8 cellular contexts compared by ENCODE assay signal in genomic region chr4:1712216-1713002, GRCh38. TPM values are rescaled to one million over a fixed set of nuclear protein-coding genes. Genes with fewer than 3 reads are reported as not detected.
DNase-seq lines count a peak whose midpoint lies in the region; ATAC-seq and TF ChIP-seq lines count a peak whose summit lies in the region.

Gene SLBP (minus strand): TSS chr4:1712319. CDS start chr4:1712188, 131 bp downstream.

- H3K27me3 ChIP-seq in KMS-11 (ENCODE audit: insufficient read depth, low read depth) = no peaks in the 10 kb centered on the region
- no peaks in the 10 kb centered on the region for H3K27me3 ChIP-seq in Panc1 (ENCODE audit: control insufficient read depth, insufficient read depth, low read length)
- no peaks in the 10 kb centered on the region for H3K27me3 ChIP-seq in esophagus (ENCODE audit: control insufficient read depth in 1 of 2, insufficient read depth in 2 of 2, low read length in 2 of 2)
- H3K27me3 ChIP-seq in muscle layer of duodenum (ENCODE audit: low read depth, low read length) = no peaks in the 10 kb centered on the region

- POLR2A ChIA-PET in Panc1 (lab: Charles Lee) = no interaction called here

- peak within 1 kb of the TSS; percentile 41; the same call in 1 of the 2 replicates for H2AFZ ChIP-seq in KMS-11 (ENCODE audit: low read depth)

- H3K9ac ChIP-seq in KMS-11 = peak within 1 kb of the TSS; percentile 92

- H3K36me3 ChIP-seq in KMS-11 (ENCODE audit: insufficient read depth) (no peaks in the 10 kb centered on the region), Panc1 (ENCODE audit: control insufficient read depth, insufficient read depth, low read length) (peaks cover 6% of the 10 kb centered on the region), esophagus (ENCODE audit: control insufficient read depth in 2 of 2, insufficient read depth in 2 of 2, low read length in 1 of 2) (peaks cover 2 to 17% of the 10 kb centered on the region in 2 donors), muscle layer of duodenum (ENCODE audit: control insufficient read depth in 1 of 2, insufficient read depth in 2 of 2, low read length in 2 of 2) (peaks cover 0 to 8% of the 10 kb centered on the region in 2 donors)

- peaks cover 66% of the 10 kb centered on the region for H3K79me2 ChIP-seq in KMS-11 (ENCODE audit: insufficient read depth, low read depth)

- peak; percentile 65 for DNase-seq in DMS79 (lab: John Stamatoyannopoulos, UW)
- DNase-seq in Panc1 (ENCODE audit: low read depth, low spot score) = no peak
- peak; percentile 98 for DNase-seq in activated T-cell treated with anti-CD3 and anti-CD28 coated beads, Interleukin-2, amount 50 U/mL, for 4 hours
- DNase-seq in stimulated activated CD8-positive, alpha-beta memory T cell treated with anti-CD3 and anti-CD28 coated beads, Interleukin-7, amount 100 ng/mL, for 4 hours (ENCODE audit: low read depth in 2 of 2) = peak; percentile 96 to 98

- intact Hi-C loops in Panc1 (cut with micrococcal nuclease; ENCODE audit: unreplicated experiment) = no loop called here

- H3K4me2 ChIP-seq in KMS-11 = peak within 1 kb of the TSS; percentile 51

- WGBS in esophagus, 2 donors = 0 to 1% methylated on average over 85 to 98 of the region's 98 CpGs

- 0 out of 2 replicates have a peak, but pooled peaks cover 5% of the 10 kb centered on the region for H4K20me1 ChIP-seq in KMS-11 (ENCODE audit: insufficient read depth)

- no peaks in the 10 kb centered on the region for H3K9me3 Mint-ChIP-seq in activated T-cell treated with anti-CD3 and anti-CD28 coated beads, Interleukin-2, amount 50 U/mL, for 4 hours

- no peaks in the 10 kb centered on the region for H3K27me3 Mint-ChIP-seq in activated T-cell treated with anti-CD3 and anti-CD28 coated beads, Interleukin-2, amount 50 U/mL, for 4 hours (ENCODE audit: low read depth)

- H3K36me3 Mint-ChIP-seq in activated T-cell treated with anti-CD3 and anti-CD28 coated beads, Interleukin-2, amount 50 U/mL, for 4 hours (ENCODE audit: insufficient read depth) = peaks cover 19% of the 10 kb centered on the region

- TF ChIP-seq CTCF in KMS-11 (conservative IDR thresholded peaks at IDR 0.05; ENCODE audit: low read depth, low read length) (no peak), Panc1 (IDR thresholded peaks at IDR 0.05) (no peak)

- peaks cover 28% of the 10 kb centered on the region for H3K4me1 ChIP-seq in KMS-11 (ENCODE audit: low read depth, poor library complexity, severe bottlenecking)
- peaks cover 36% of the 10 kb centered on the region for H3K4me1 ChIP-seq in Panc1 (ENCODE audit: control insufficient read depth, insufficient read depth, low read length)
- peaks cover 3 to 11% of the 10 kb centered on the region in 2 donors for H3K4me1 ChIP-seq in esophagus (ENCODE audit: control insufficient read depth in 2 of 2, insufficient read depth in 2 of 2, low read length in 1 of 2)
- H3K4me1 ChIP-seq in muscle layer of duodenum (ENCODE audit: control insufficient read depth in 1 of 2, insufficient read depth in 2 of 2, low read length in 2 of 2) = peaks cover 9 to 23% of the 10 kb centered on the region in 2 donors

- H3K27ac ChIP-seq in KMS-11 (peak within 1 kb of the TSS; percentile 95), Panc1 (ENCODE audit: low read length) (peak within 1 kb of the TSS; percentile 89), esophagus (ENCODE audit: low read depth in 2 of 2, low read length in 1 of 2) (peak within 1 kb of the TSS; percentile 99 to 100), muscle layer of duodenum (ENCODE audit: low read length) (peak within 1 kb of the TSS; percentile 80)

- H3K4me3 Mint-ChIP-seq in activated T-cell treated with anti-CD3 and anti-CD28 coated beads, Interleukin-2, amount 50 U/mL, for 4 hours = peak within 1 kb of the TSS; percentile 99

- H3K4me3 ChIP-seq in KMS-11 (IDR thresholded peaks at IDR 0.05; ENCODE audit: insufficient read depth, low read depth, low read length) (peak within 1 kb of the TSS; percentile 68), Panc1 (ENCODE audit: low read depth in 2 of 2, low read length in 2 of 2) (peak within 1 kb of the TSS; percentile 58 to 92), esophagus (ENCODE audit: low read depth in 1 of 2, low read length in 2 of 2) (peak within 1 kb of the TSS; percentile 73 to 87), muscle layer of duodenum (ENCODE audit: low read depth in 1 of 2, low read length in 2 of 2) (peak within 1 kb of the TSS; percentile 81 to 89)

- no TSS peak for BruUV-seq in Panc1 (replicated peaks; lab: Mats Ljungman, UMichigan)

- ATAC-seq in GM21786 (IDR thresholded peaks at IDR 0.05; ENCODE audit: unreplicated experiment) (peak; percentile 73), Panc1 (peak; percentile 91)
- peak; percentile 87 to 88 for ATAC-seq in activated T-cell treated with anti-CD3 and anti-CD28 coated beads, Interleukin-2, amount 50 U/mL, for 4 hours

- H3K9me3 ChIP-seq in Panc1 (ENCODE audit: control insufficient read depth, insufficient read depth, low read depth, low read length) = no peaks in the 10 kb centered on the region
- no peaks in the 10 kb centered on the region for H3K9me3 ChIP-seq in esophagus (ENCODE audit: control insufficient read depth in 2 of 2, insufficient read depth in 1 of 2, low read depth in 1 of 2, low read length in 1 of 2)
- H3K9me3 ChIP-seq in muscle layer of duodenum (ENCODE audit: control insufficient read depth in 1 of 2, low read length in 2 of 2) = no peaks in the 10 kb centered on the region

- CTCF ChIA-PET in Panc1 (lab: Charles Lee) = no interaction called here

- in situ Hi-C loops in Panc1 (cut with HindIII; ENCODE audit: low pct_unique_long_range_greater_than_20kb, low sequenced_read_pairs) = no loop called here

- H3K4me1 Mint-ChIP-seq in activated T-cell treated with anti-CD3 and anti-CD28 coated beads, Interleukin-2, amount 50 U/mL, for 4 hours (ENCODE audit: low read depth) = peaks cover 54% of the 10 kb centered on the region

RNA-seq across cellular contexts. Expression of gene SLBP, which starts in this region (rescaled TPM):
- total RNA-seq in Panc1 (2021; ENCODE audit: unreplicated experiment) = 73.4 TPM
- polyA plus RNA-seq in Panc1 (2012; ENCODE audit: insufficient read length) = 81.0 TPM
- 100 to 1,000 TPM; 131 to 171 (median 147) TPM for total RNA-seq in activated T-cell treated with anti-CD3 and anti-CD28 coated beads, Interleukin-2, amount 50 U/mL, for 4 hours
- 10 to 100 TPM; 24.9 to 38.5 TPM for polyA plus RNA-seq in esophagus
